Comparison of ENCODE assay signal across 8 cellular contexts in the genomic region with DNA sequence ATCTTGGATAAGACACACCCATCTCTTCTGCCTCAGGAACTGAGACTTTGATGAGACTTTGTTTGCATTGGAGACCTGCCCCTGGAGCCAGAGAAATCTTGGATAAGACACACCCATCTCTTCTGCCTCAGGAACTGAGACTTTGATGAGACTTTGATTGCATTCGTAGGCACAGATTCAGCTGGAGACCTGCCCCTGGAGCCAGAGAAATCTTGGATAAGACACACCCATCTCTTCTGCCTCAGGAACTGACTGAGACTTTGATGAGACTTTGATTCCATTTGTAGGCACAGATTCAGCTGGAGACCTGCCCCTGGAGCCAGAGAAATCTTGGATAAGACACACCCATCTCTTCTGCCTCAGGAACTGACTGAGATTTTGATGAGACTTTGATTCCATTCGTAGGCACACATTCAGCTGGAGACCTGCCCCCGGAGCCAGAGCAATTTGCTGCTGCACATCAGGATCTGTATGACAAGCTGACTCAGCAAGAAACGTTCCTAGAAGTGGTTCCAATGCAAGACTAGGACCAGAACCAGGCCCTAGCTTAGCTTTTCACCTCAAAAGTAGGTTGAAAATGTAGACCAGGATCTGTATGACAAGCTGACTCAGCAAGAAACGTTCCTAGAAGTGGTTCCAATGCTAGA. TPM values are rescaled to one million over a fixed set of nuclear protein-coding genes. Genes with fewer than 3 reads are reported as not detected.
DNase-seq lines count a peak whose midpoint lies in the region; ATAC-seq, FAIRE-seq and TF ChIP-seq lines count a peak whose summit lies in the region.
"Not testable (repeated sequence)": the region's sequence is repeated elsewhere in the genome, so short reads cannot be mapped to it uniquely, and the experiment has no call there.

No MANE protein-coding gene starts in this region.

- H3K79me1 ChIP-seq in H1 (ENCODE audit: low read depth, low read length) = not testable (repeated sequence)

- intact Hi-C loops in left ventricle myocardium inferior (cut with micrococcal nuclease); sciatic nerve (cut with DNase I): not testable (repeated sequence)

- H3K9me2 ChIP-seq in GM23248 (ENCODE audit: insufficient read depth) = not testable (repeated sequence)

- not testable (repeated sequence) for H3K9ac ChIP-seq in GM23248; H1 (replicated peaks in 1 of 4; ENCODE audit: extremely low read depth in 1 of 4, low read depth in 3 of 4, low read length in 3 of 4)

- not testable (repeated sequence) for H3K4ac ChIP-seq in H1 (replicated peaks; ENCODE audit: insufficient read length, low read depth, low read length)

- WGBS in A549 (ENCODE audit: missing lambda C conversion rate) = 19% methylated on average over 5 of the region's 5 CpGs
- WGBS in GM23248 (ENCODE audit: low coverage in 1 of 2, low lambda C conversion rate in 2 of 2, missing lambda C conversion rate in 2 of 2), 2 experiments = 3 to 7% methylated on average over 5 of the region's 5 CpGs
- WGBS in H1 (ENCODE audit: extremely low coverage in 1 of 2, insufficient coverage in 1 of 2, insufficient read length in 1 of 2, insufficient replicate concordance in 2 of 2, low coverage in 1 of 2, low lambda C conversion rate in 2 of 2, missing lambda C conversion rate in 1 of 2), 2 experiments = 93% methylated on average over 5 of the region's 5 CpGs; no CpG with 5 or more reads in 1 of the 2 experiments

- not testable (repeated sequence) for H2BK15ac ChIP-seq in H1 (ENCODE audit: low read length)

- not testable (repeated sequence) for H2BK12ac ChIP-seq in H1 (ENCODE audit: low read depth, low read length)

- H3K18ac ChIP-seq in H1 (ENCODE audit: extremely low read depth, low read length) = not testable (repeated sequence)

- H3K56ac ChIP-seq in H1 (replicated peaks; ENCODE audit: insufficient read length, low read depth, low read length) = not testable (repeated sequence)

- H2AFZ ChIP-seq in GM23248; H1 (ENCODE audit: low read length): not testable (repeated sequence)

- not testable (repeated sequence) for FAIRE-seq in A549 (lab: Jason Lieb, UNC); H1 (lab: Jason Lieb, UNC)

- not testable (repeated sequence) for H4K5ac ChIP-seq in H1 (ENCODE audit: insufficient read length, low read depth, low read length)

- not testable (repeated sequence) for H3K36me3 ChIP-seq in GM23248 (ENCODE audit: low read depth); H1 (ENCODE audit: control insufficient read depth in 2 of 4, insufficient read depth in 4 of 4, low read length in 3 of 4); left ventricle myocardium inferior

- not testable (repeated sequence) for H4K8ac ChIP-seq in H1 (ENCODE audit: extremely low read depth, insufficient read depth, low read length)

- TF ChIP-seq CTCF in A549 (IDR thresholded peaks at IDR 0.05); H1 (IDR thresholded peaks at IDR 0.05; ENCODE audit: control extremely low read depth in 1 of 3, insufficient read depth in 1 of 3, low read depth in 1 of 3, low read length in 3 of 3); fibroblast of the aortic adventitia (IDR thresholded peaks at IDR 0.05; ENCODE audit: insufficient read depth, low read length); left ventricle myocardium inferior (IDR thresholded peaks at IDR 0.05; ENCODE audit: borderline replicate concordance): not testable (repeated sequence)

- not testable (repeated sequence) for H3K9me3 ChIP-seq in A549; GM23248 (ENCODE audit: low read depth)
- H3K9me3 ChIP-seq in H1 (ENCODE audit: insufficient read depth in 2 of 2, low read depth in 1 of 2, low read length in 1 of 2) (peaks cover 24 to 36% of the 10 kb centered on the region in 2 experiments), left ventricle myocardium inferior (replicated peaks) (peaks cover 37% of the 10 kb centered on the region)

- DNase-seq in A549 (ENCODE audit: low read depth in 1 of 2, low spot score in 1 of 2) (peak in 1 of 2 experiments; percentile 80), GM23248 (peak; percentile 20), LoVo (ENCODE audit: low spot score) (peak; percentile 47), RPMI7951 (ENCODE audit: low read depth) (peak; percentile 38), fibroblast of the aortic adventitia (ENCODE audit: low read depth) (peak; percentile 86)
- DNase-seq in H1 (ENCODE audit: low read depth in 1 of 2, low spot score in 2 of 2); left ventricle myocardium inferior; sciatic nerve (ENCODE audit: low spot score): not testable (repeated sequence)

- not testable (repeated sequence) for H3K23ac ChIP-seq in H1 (ENCODE audit: insufficient read length)

- not testable (repeated sequence) for H3K4me3 ChIP-seq in A549; GM23248; H1 (ENCODE audit: extremely low read depth in 1 of 4, insufficient read depth in 2 of 4, low read depth in 3 of 4, low read length in 4 of 4); fibroblast of the aortic adventitia (ENCODE audit: low read depth, low read length); left ventricle myocardium inferior

- not testable (repeated sequence) for H3F3A ChIP-seq in GM23248 (ENCODE audit: insufficient read depth)

- not testable (repeated sequence) for H4K91ac ChIP-seq in H1 (replicated peaks; ENCODE audit: insufficient read length, low read length)

- H3K79me2 ChIP-seq in GM23248 (ENCODE audit: insufficient read depth); H1 (ENCODE audit: control insufficient read depth in 1 of 2, insufficient read depth in 2 of 2, low read length in 2 of 2): not testable (repeated sequence)

- in situ Hi-C loops in GM23248 (cut with MboI) = not testable (repeated sequence)

- not testable (repeated sequence) for H3K23me2 ChIP-seq in H1 (ENCODE audit: low read depth, low read length)

- H3K27me3 ChIP-seq in GM23248 (replicated peaks; ENCODE audit: insufficient read depth); H1 (replicated peaks in 1 of 4; ENCODE audit: control insufficient read depth in 3 of 4, extremely low read depth in 1 of 4, insufficient read depth in 3 of 4, low read length in 3 of 4); left ventricle myocardium inferior (ENCODE audit: low read depth): not testable (repeated sequence)

- TF ChIP-seq RAD21 in A549 (conservative IDR thresholded peaks at IDR 0.05 in 1 of 2, IDR thresholded peaks at IDR 0.05 in 1 of 2); H1 (IDR thresholded peaks at IDR 0.05 in 1 of 2, conservative IDR thresholded peaks at IDR 0.05 in 1 of 2; ENCODE audit: low read depth in 2 of 2, low read length in 2 of 2): not testable (repeated sequence)

- H4K20me1 ChIP-seq in GM23248 (ENCODE audit: insufficient read depth); H1 (replicated peaks in 1 of 2; ENCODE audit: control insufficient read depth in 1 of 2, insufficient read depth in 2 of 2, low read length in 2 of 2): not testable (repeated sequence)

- TF ChIP-seq EP300 in A549 (IDR thresholded peaks at IDR 0.05); H1 (IDR thresholded peaks at IDR 0.05; ENCODE audit: borderline replicate concordance in 1 of 2, low read depth in 2 of 2, low read length in 2 of 2): not testable (repeated sequence)

- H3K27ac ChIP-seq in A549 (peak overlapping the region; percentile 53 to 83), left ventricle myocardium inferior (replicated peaks) (peak overlapping the region; percentile 19)
- H3K27ac ChIP-seq in GM23248; H1 (ENCODE audit: low read depth, low read length): not testable (repeated sequence)

- not testable (repeated sequence) for H2BK5ac ChIP-seq in H1 (ENCODE audit: low read depth, low read length)

- peak overlapping the region; percentile 53 for H3K4me2 ChIP-seq in A549
- H3K4me2 ChIP-seq in GM23248 (ENCODE audit: unreplicated experiment); H1 (ENCODE audit: insufficient read depth in 1 of 2, low read depth in 2 of 2, low read length in 2 of 2): not testable (repeated sequence)

- not testable (repeated sequence) for TF ChIP-seq POLR2A in A549 (IDR thresholded peaks at IDR 0.05; ENCODE audit: low read length); H1 (IDR thresholded peaks at IDR 0.05; ENCODE audit: control extremely low read depth in 1 of 2, low read depth in 2 of 2, low read length in 2 of 2)

- not testable (repeated sequence) for H2AK5ac ChIP-seq in H1 (ENCODE audit: low read depth, low read length)

- CTCF ChIA-PET in A549 (lab: Yijun Ruan, JAX) = interaction anchor here (0.9 to 11.3 kb wide), 4 partner anchors 13 to 283 kb away, joined by 3 to 93 read pairs (median 3); no protein-coding TSS in a partner anchor
- CTCF ChIA-PET in H1 (lab: Charles Lee; ENCODE audit: partially characterized antibody) = interaction anchor here (0.8 kb wide), 2 partner anchors 39 to 508 kb away, joined by 3 read pairs; no protein-coding TSS in a partner anchor

- ATAC-seq in A549 (peak; percentile 89 to 94), sciatic nerve (peak; percentile 81)

- H3K4me1 ChIP-seq in A549 = peaks cover 24% of the 10 kb centered on the region
- not testable (repeated sequence) for H3K4me1 ChIP-seq in GM23248 (ENCODE audit: insufficient read depth); H1 (replicated peaks in 1 of 4; ENCODE audit: control insufficient read depth in 3 of 4, insufficient read depth in 4 of 4, low read length in 3 of 4); left ventricle myocardium inferior

- POLR2A ChIA-PET in A549 (lab: Yijun Ruan, JAX) = interaction anchor here (0.9 to 1.2 kb wide), 2 partner anchors 71 to 92 kb away, joined by 3 to 4 read pairs; a partner anchor contains a TSS
- POLR2A ChIA-PET in H1 (lab: Charles Lee; ENCODE audit: partially characterized antibody) = interaction anchor here (1.5 kb wide), 1 partner anchor 54 kb away, joined by 3 read pairs; a partner anchor contains a TSS

- H2BK120ac ChIP-seq in H1 (replicated peaks; ENCODE audit: low read depth, low read length) = not testable (repeated sequence)

- not testable (repeated sequence) for H2BK20ac ChIP-seq in H1 (ENCODE audit: low read length)

- H3K14ac ChIP-seq in H1 (ENCODE audit: insufficient read length) = not testable (repeated sequence)

RNA-seq across cellular contexts. Expression of a gene that starts 54.0 kb away (rescaled TPM):
- polyA plus RNA-seq in A549 (2011; rRNA removed) (90.9 and 98.7 TPM in 2 replicates), A549 (2017; fragmentation: RNase III; extraction: RNeasy Plus Mini Kit Qiagen cat#74134 plus additional on column Dnase treatment) (65.0 to 75.6 TPM (median 70.2 TPM) in 3 replicates), GM23248 (2016; fragmentation: Nextera tagmentation; extraction: Ambion mirVana) (16.3 and 20.1 TPM in 2 replicates), H1 (2011; rRNA removed) (70.0 and 126 TPM in 2 replicates)
- polyA plus RNA-seq in A549 (2012; cell fraction: cytosol; rRNA removed) = 39.8 and 43.6 TPM in 2 replicates
- 18.3 and 28.7 TPM in 2 replicates for polyA plus RNA-seq in A549 (2012; cell fraction: nucleus; rRNA removed)
- polyA minus RNA-seq in A549 (2011; rRNA and poly(A)+ RNA removed) = 58.8 and 66.0 TPM in 2 replicates
- total RNA-seq in GM23248 (2014; rRNA removed; shearing (Covaris generic)) = 15.9 and 16.1 TPM in 2 replicates
- 23.1 and 27.9 TPM in 2 replicates for total RNA-seq in RPMI7951 (2014; rRNA removed; shearing (Covaris generic))
- 130 and 136 TPM in 2 replicates for total RNA-seq in H1 (2021; fragmentation: NEBNext Ultra II Directional; extraction: Animal tissue kit (Norgen Biotek cat#: 25700))
- 74.6 TPM for polyA plus RNA-seq in H1 (2011; cell fraction: cytosol; rRNA removed)
- polyA plus RNA-seq in H1 (2011; cell fraction: nucleus; rRNA removed) = 61.1 TPM
- polyA plus RNA-seq in H1 (2012, experiment 1 of 2) = 77.6 to 145 TPM (median 95.7 TPM) in 4 replicates
- polyA plus RNA-seq in H1 (2012, experiment 2 of 2) = 32.8 TPM
- 636 TPM for polyA plus RNA-seq in H1 (2013, experiment 1 of 2)
- polyA plus RNA-seq in H1 (2013, experiment 2 of 2) = 785 TPM
- 125 and 167 TPM in 2 replicates for polyA minus RNA-seq in H1 (2011; rRNA and poly(A)+ RNA removed)
- polyA minus RNA-seq in H1 (2011; cell fraction: cytosol; rRNA and poly(A)+ RNA removed) = 68.6 TPM
- polyA minus RNA-seq in H1 (2011; cell fraction: nucleus; rRNA and poly(A)+ RNA removed) = 48.6 TPM
- total RNA-seq in fibroblast of the aortic adventitia (ENCODE audit: low replicate concordance) (14.8 and 20.5 TPM in 2 replicates), left ventricle myocardium inferior (2.1 TPM), sciatic nerve (21.8 TPM)
